In the genomic region with DNA sequence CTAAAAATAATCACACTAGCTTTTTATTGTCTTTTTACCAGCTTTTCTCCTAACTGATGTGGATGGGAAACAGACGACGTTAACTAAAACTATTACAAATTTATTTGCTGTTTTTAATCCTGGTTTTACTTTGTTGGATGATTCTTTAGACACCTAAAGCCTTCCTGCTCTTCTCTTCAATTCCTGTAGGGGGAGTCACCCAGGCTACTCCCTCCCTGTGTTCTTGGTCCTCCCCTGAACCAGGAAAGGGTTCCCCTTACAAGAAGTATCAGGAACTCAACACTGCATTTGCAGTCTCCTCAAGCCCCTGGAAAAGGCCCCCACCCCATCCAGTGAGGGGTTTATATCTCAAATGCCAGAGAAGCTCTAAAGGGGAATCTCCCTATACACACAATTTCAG, we compare ENCODE assay signal across 9 cellular contexts.
A peak's percentile ranks its signal among the peaks of the same experiment; 100 is the strongest.
DNase-seq lines count a peak whose midpoint lies in the region; ATAC-seq and TF ChIP-seq lines count a peak whose summit lies in the region.
"Had no signal": no experiment of that assay in that cellular context is flagged by ENCODE, and none has a peak within 500 bp of the region (broad histone marks: within the 10 kb centered on the region; RNA-seq: fewer than 3 reads in every experiment).

No MANE protein-coding gene starts in this region.

- H3K9me3 ChIP-seq in WERI-Rb-1 (ENCODE audit: severe bottlenecking) (no peaks in the 10 kb centered on the region), ovary (peaks cover 0 to 6% of the 10 kb centered on the region in 2 donors)

- intact Hi-C loops in ovary (cut with DNase I) = no loop called here

- no peaks in the 10 kb centered on the region for H3K4me1 Mint-ChIP-seq in stimulated activated effector memory CD8-positive, alpha-beta T cell treated with anti-CD3 and anti-CD28 coated beads, Interleukin-12 subunit alpha, Interleukin-12 subunit beta, amount 100 ng/mL, for 72 hours

- no peak for TF ChIP-seq EP300 in ovary (IDR thresholded peaks at IDR 0.05)

- TF ChIP-seq POLR2A in ovary (IDR thresholded peaks at IDR 0.05) = no peak

- ATAC-seq in stimulated activated effector memory CD8-positive, alpha-beta T cell treated with anti-CD3 and anti-CD28 coated beads, Interleukin-12 subunit alpha, Interleukin-12 subunit beta, amount 100 ng/mL, for 72 hours = no peak
- no peak for ATAC-seq in HG03457 (IDR thresholded peaks at IDR 0.05; ENCODE audit: unreplicated experiment)

- H3K4me3 ChIP-seq in HFF-Myc (replicated peaks; ENCODE audit: low read depth, low read length) (no peak overlapping the region), WERI-Rb-1 (ENCODE audit: low read depth, low read length) (no peak overlapping the region), ovary (no peak overlapping the region)

- H3K36me3 ChIP-seq in WERI-Rb-1 = no peaks in the 10 kb centered on the region
- H3K36me3 ChIP-seq in ovary = no peaks in the 10 kb centered on the region

- no peak overlapping the region for H3K4me3 Mint-ChIP-seq in stimulated activated effector memory CD8-positive, alpha-beta T cell treated with anti-CD3 and anti-CD28 coated beads, Interleukin-12 subunit alpha, Interleukin-12 subunit beta, amount 100 ng/mL, for 72 hours

- H3K27ac Mint-ChIP-seq in stimulated activated effector memory CD8-positive, alpha-beta T cell treated with anti-CD3 and anti-CD28 coated beads, Interleukin-12 subunit alpha, Interleukin-12 subunit beta, amount 100 ng/mL, for 72 hours = no peak overlapping the region

- no peaks in the 10 kb centered on the region for H3K27me3 ChIP-seq in WERI-Rb-1 (ENCODE audit: insufficient read depth, low read depth, severe bottlenecking)
- H3K27me3 ChIP-seq in ovary = no peaks in the 10 kb centered on the region

- no peaks in the 10 kb centered on the region for H3K36me3 Mint-ChIP-seq in stimulated activated effector memory CD8-positive, alpha-beta T cell treated with anti-CD3 and anti-CD28 coated beads, Interleukin-12 subunit alpha, Interleukin-12 subunit beta, amount 100 ng/mL, for 72 hours

- peak; percentile 63 for TF ChIP-seq CTCF in HFF-Myc (IDR thresholded peaks at IDR 0.05; ENCODE audit: low read depth, low read length, missing control alignments)
- TF ChIP-seq CTCF in WERI-Rb-1 (IDR thresholded peaks at IDR 0.05; ENCODE audit: low read depth, low read length) = peak; percentile 35; the same call in 1 of the 2 replicates
- no peak for TF ChIP-seq CTCF in ovary (IDR thresholded peaks at IDR 0.05)

- 64 to 68% (median 66%) methylated on average over 2 of the region's 2 CpGs for WGBS in ovary, 3 donors

- no peak overlapping the region for H3K27ac ChIP-seq in WERI-Rb-1
- no peak overlapping the region for H3K27ac ChIP-seq in ovary

- peaks cover 6% of the 10 kb centered on the region for H3K9me3 Mint-ChIP-seq in stimulated activated effector memory CD8-positive, alpha-beta T cell treated with anti-CD3 and anti-CD28 coated beads, Interleukin-12 subunit alpha, Interleukin-12 subunit beta, amount 100 ng/mL, for 72 hours

- no peaks in the 10 kb centered on the region for H3K4me1 ChIP-seq in ovary (ENCODE audit: insufficient read depth)

- DNase-seq in CD1c-positive myeloid dendritic cell (ENCODE audit: extremely low spot score) (peak; percentile 10), HFF-Myc (ENCODE audit: extremely low read depth, low read depth) (no peak), WERI-Rb-1 (no peak), kidney glomerular epithelial cell (lab: John Stamatoyannopoulos, UW) (peak; percentile 2), medulla oblongata (ENCODE audit: extremely low spot score) (no peak), ovary (no peak)
- no peak for DNase-seq in stimulated activated effector memory CD8-positive, alpha-beta T cell treated with anti-CD3 and anti-CD28 coated beads, Interleukin-12 subunit alpha, Interleukin-12 subunit beta, amount 100 ng/mL, for 72 hours (ENCODE audit: low spot score in 2 of 2)
- DNase-seq: NCI-H748 treated with DMSO at 0.1 percent for 48 hours had no signal

Comparison
In these comparisons a context has a peak if more than half of its experiments do, and no peak if none do; other contexts are left out.
1. DNase-seq: peak in CD1c-positive myeloid dendritic cell (single experiment) and kidney glomerular epithelial cell (single experiment); none in HFF-Myc (single experiment), WERI-Rb-1 (single experiment), medulla oblongata (single experiment), stimulated activated effector memory CD8-positive, alpha-beta T cell treated with anti-CD3 and anti-CD28 coated beads, Interleukin-12 subunit alpha, Interleukin-12 subunit beta, amount 100 ng/mL, for 72 hours (0 of 2) and ovary (0 of 5).
2. CTCF ChIP-seq: peak in HFF-Myc (single experiment) and WERI-Rb-1 (single experiment); none in ovary (0 of 3).